17 cellular contexts compared by ENCODE assay signal in the genomic region with DNA sequence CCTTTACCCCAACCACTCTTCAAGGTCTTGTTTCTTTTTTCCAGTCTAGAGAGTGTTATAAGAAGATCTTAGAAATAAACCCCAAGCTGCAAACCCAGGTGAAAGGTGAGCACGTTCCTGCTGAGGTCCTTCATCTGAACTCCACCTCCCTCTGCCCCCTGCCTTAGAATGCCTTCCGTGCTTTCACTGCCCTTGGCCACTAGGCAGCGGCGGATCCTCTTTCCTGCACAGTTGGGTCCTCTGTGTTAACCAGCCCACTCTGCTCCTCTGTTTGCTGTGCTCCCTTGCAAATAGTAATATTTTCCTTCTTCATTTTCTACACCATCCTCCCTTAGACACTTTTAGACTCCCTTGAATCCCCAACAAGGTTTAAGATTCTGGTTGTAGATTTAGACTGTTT. TPM values are rescaled to one million over a fixed set of nuclear protein-coding genes. Genes with fewer than 3 reads are reported as not detected.
DNase-seq lines count a peak whose midpoint lies in the region; FAIRE-seq and TF ChIP-seq lines count a peak whose summit lies in the region.
"Had no signal": no experiment of that assay in that cellular context is flagged by ENCODE, and none has a peak within 500 bp of the region (broad histone marks: within the 10 kb centered on the region; RNA-seq: fewer than 3 reads in every experiment).

No MANE protein-coding gene starts in this region.

- no peak overlapping the region for H3K4me3 Mint-ChIP-seq in osteocyte (ENCODE audit: unreplicated experiment)

- H2AFZ ChIP-seq in H1 (ENCODE audit: low read length) (no peak overlapping the region), neural cell (ENCODE audit: low read depth, low read length) (no peak overlapping the region)

- H3K27me3 Mint-ChIP-seq in osteocyte (ENCODE audit: unreplicated experiment), result no peaks in the 10 kb centered on the region

- no peaks in the 10 kb centered on the region for H3K9me3 Mint-ChIP-seq in osteocyte (ENCODE audit: unreplicated experiment)

- no peak overlapping the region for H3K56ac ChIP-seq in H1 (replicated peaks; ENCODE audit: insufficient read length, low read depth, low read length)

- H4K20me1 ChIP-seq in H1 (replicated peaks in 1 of 2; ENCODE audit: control insufficient read depth in 1 of 2, insufficient read depth in 2 of 2, low read length in 2 of 2), result peaks cover 0 to 1% of the 10 kb centered on the region in 2 experiments
- H4K20me1 ChIP-seq in neural cell (ENCODE audit: insufficient read depth), result no peaks in the 10 kb centered on the region

- CTCF ChIA-PET in H1 (lab: Charles Lee; ENCODE audit: partially characterized antibody), result interaction anchor here (1.1 to 1.8 kb wide), 4 partner anchors 14 to 193 kb away, joined by 3 to 6 read pairs (median 3); no protein-coding TSS in a partner anchor

- H3K23me2 ChIP-seq in H1 (ENCODE audit: low read depth, low read length), result no peaks in the 10 kb centered on the region; the same call in 1 of the 2 replicates

- no peak overlapping the region for H2AK5ac ChIP-seq in H1 (ENCODE audit: low read depth, low read length)

- no peak overlapping the region for H3K23ac ChIP-seq in H1 (ENCODE audit: insufficient read length)

- no peak overlapping the region for H2BK5ac ChIP-seq in H1 (ENCODE audit: low read depth, low read length)

- no peak overlapping the region for H4K91ac ChIP-seq in H1 (replicated peaks; ENCODE audit: insufficient read length, low read length)

- H4K8ac ChIP-seq in H1 (ENCODE audit: extremely low read depth, insufficient read depth, low read length), result no peak overlapping the region

- no peaks in the 10 kb centered on the region for H3K9me2 ChIP-seq in neural cell (ENCODE audit: insufficient read depth, low read length)

- H2BK15ac ChIP-seq in H1 (ENCODE audit: low read length), result no peak overlapping the region

- H2BK120ac ChIP-seq in H1 (replicated peaks; ENCODE audit: low read depth, low read length), result no peak overlapping the region

- H2BK20ac ChIP-seq in H1 (ENCODE audit: low read length), result no peak overlapping the region

- H3K79me2 ChIP-seq in H1 (ENCODE audit: control insufficient read depth in 1 of 2, insufficient read depth in 2 of 2, low read length in 2 of 2), result no peaks in the 10 kb centered on the region
- H3K79me2 ChIP-seq in neural cell (replicated peaks; ENCODE audit: insufficient read depth, low read length), result no peaks in the 10 kb centered on the region

- TF ChIP-seq EP300 in H1 (IDR thresholded peaks at IDR 0.05; ENCODE audit: borderline replicate concordance in 1 of 2, low read depth in 2 of 2, low read length in 2 of 2) (no peak), neural cell (conservative IDR thresholded peaks at IDR 0.05; ENCODE audit: poor library complexity, severe bottlenecking) (no peak)

- FAIRE-seq in H1 (lab: Jason Lieb, UNC), result no peak

- H3K9ac ChIP-seq in H1 (replicated peaks in 1 of 4; ENCODE audit: extremely low read depth in 1 of 4, low read depth in 3 of 4, low read length in 3 of 4) (no peak overlapping the region), neural cell (ENCODE audit: low read length) (no peak overlapping the region)

- no peak overlapping the region for H2BK12ac ChIP-seq in H1 (ENCODE audit: low read depth, low read length)

- H4K5ac ChIP-seq in H1 (ENCODE audit: insufficient read length, low read depth, low read length), result no peak overlapping the region

- no peak overlapping the region for H3K27ac Mint-ChIP-seq in osteocyte (ENCODE audit: unreplicated experiment)

- no peak overlapping the region for H3K4ac ChIP-seq in H1 (replicated peaks; ENCODE audit: insufficient read length, low read depth, low read length)

- TF ChIP-seq RAD21 in H1 (IDR thresholded peaks at IDR 0.05 in 1 of 2, conservative IDR thresholded peaks at IDR 0.05 in 1 of 2; ENCODE audit: low read depth in 2 of 2, low read length in 2 of 2) (peak; percentile 66 to 70), neural cell (conservative IDR thresholded peaks at IDR 0.05) (peak; percentile 17)

- H3K4me1 ChIP-seq in H1 (replicated peaks in 1 of 4; ENCODE audit: control insufficient read depth in 3 of 4, insufficient read depth in 4 of 4, low read length in 3 of 4), result no peaks in the 10 kb centered on the region
- H3K4me1 ChIP-seq: HAP-1 had no signal

- H3K4me1 Mint-ChIP-seq in osteocyte (ENCODE audit: unreplicated experiment), result no peaks in the 10 kb centered on the region

- no peak overlapping the region for H3K18ac ChIP-seq in H1 (ENCODE audit: extremely low read depth, low read length)

- H3K4me2 ChIP-seq in H1 (ENCODE audit: insufficient read depth in 1 of 2, low read depth in 2 of 2, low read length in 2 of 2) (no peak overlapping the region), neural cell (ENCODE audit: low read length) (no peak overlapping the region)

- H3K79me1 ChIP-seq in H1 (ENCODE audit: low read depth, low read length), result no peaks in the 10 kb centered on the region

- no peak for TF ChIP-seq POLR2A in H1 (IDR thresholded peaks at IDR 0.05; ENCODE audit: control extremely low read depth in 1 of 2, low read depth in 2 of 2, low read length in 2 of 2)

- no peak overlapping the region for H3K27ac ChIP-seq in H1 (ENCODE audit: low read depth, low read length)
- no peak overlapping the region for H3K27ac ChIP-seq in neural cell (ENCODE audit: low read length)
- H3K27ac ChIP-seq: C4-2B had no signal

- H3K27me3 ChIP-seq in H1 (replicated peaks in 1 of 4; ENCODE audit: control insufficient read depth in 3 of 4, extremely low read depth in 1 of 4, insufficient read depth in 3 of 4, low read length in 3 of 4) (no peaks in the 10 kb centered on the region), neural cell (ENCODE audit: insufficient read depth, low read depth, low read length) (no peaks in the 10 kb centered on the region)

- TF ChIP-seq CTCF in H1 (IDR thresholded peaks at IDR 0.05; ENCODE audit: control extremely low read depth in 1 of 3, insufficient read depth in 1 of 3, low read depth in 1 of 3, low read length in 3 of 3) (peak; percentile 58 to 66 (median 61)), neural cell (IDR thresholded peaks at IDR 0.05; ENCODE audit: poor library complexity, severe bottlenecking) (no peak), osteocyte (IDR thresholded peaks at IDR 0.05) (no peak)

- POLR2A ChIA-PET in H1 (lab: Charles Lee; ENCODE audit: partially characterized antibody), result no interaction called here

- H3K36me3 ChIP-seq in H1 (ENCODE audit: control insufficient read depth in 2 of 4, insufficient read depth in 4 of 4, low read length in 3 of 4) (peaks cover 0 to 7% (median 1%) of the 10 kb centered on the region in 4 experiments; a peak in 2 of 8 replicates), neural cell (ENCODE audit: insufficient read depth, low read length) (no peaks in the 10 kb centered on the region)
- H3K36me3 ChIP-seq: HAP-1 had no signal

- WGBS in H1 (ENCODE audit: extremely low coverage in 1 of 2, insufficient coverage in 1 of 2, insufficient read length in 1 of 2, insufficient replicate concordance in 2 of 2, low coverage in 1 of 2, low lambda C conversion rate in 2 of 2, missing lambda C conversion rate in 1 of 2), 2 experiments, result 57% methylated on average over 4 of the region's 4 CpGs; no CpG with 5 or more reads in 1 of the 2 experiments

- peaks cover 36% of the 10 kb centered on the region for H3K36me3 Mint-ChIP-seq in osteocyte (ENCODE audit: unreplicated experiment)

- peak; percentile 54 for DNase-seq in NCI-H82 (lab: John Stamatoyannopoulos, UW)
- no peak for DNase-seq in NCI-H82 treated with DMSO at 0.1 percent for 48 hours (lab: John Stamatoyannopoulos, UW; ENCODE audit: unreplicated experiment)
- peak; percentile 52 for DNase-seq in NCI-H69 (lab: John Stamatoyannopoulos, UW)
- DNase-seq in H1 (ENCODE audit: low read depth in 1 of 2, low spot score in 2 of 2), result no peak
- DNase-seq in osteocyte (ENCODE audit: extremely low spot score, unreplicated experiment), result no peak
- no peak for DNase-seq in NCI-H524 treated with DMSO at 0.1 percent for 48 hours (lab: John Stamatoyannopoulos, UW)
- no peak for DNase-seq in retina
- DNase-seq: MV-4-11, NCI-H1436, NCI-H2081, NCI-H345, NCI-H748 treated with DMSO at 0.1 percent for 48 hours had no signal

- H3F3A ChIP-seq in neural cell (ENCODE audit: insufficient read depth, low read length, poor library complexity, severe bottlenecking), result no peaks in the 10 kb centered on the region

- H3K9me3 ChIP-seq in H1 (ENCODE audit: insufficient read depth in 2 of 2, low read depth in 1 of 2, low read length in 1 of 2) (no peaks in the 10 kb centered on the region), neural cell (ENCODE audit: low read length) (no peaks in the 10 kb centered on the region)
- H3K9me3 ChIP-seq: HAP-1 had no signal

- H3K14ac ChIP-seq in H1 (ENCODE audit: insufficient read length), result no peak overlapping the region

- H3K4me3 ChIP-seq in H1 (ENCODE audit: extremely low read depth in 1 of 4, insufficient read depth in 2 of 4, low read depth in 3 of 4, low read length in 4 of 4) (no peak overlapping the region), neural cell (ENCODE audit: low read length) (no peak overlapping the region)
- H3K4me3 ChIP-seq: HAP-1 had no signal

TF ChIP-seq in H1, 55 proteins besides CTCF, POLR2A, EP300 and RAD21 (continues in another document):
- TF ChIP-seq SP1 (IDR thresholded peaks at IDR 0.05; ENCODE audit: low read depth, low read length), result no peak

RNA-seq across cellular contexts. Expression of a gene that starts 24.3 kb away (rescaled TPM):
- total RNA-seq in H1 (2021; fragmentation: NEBNext Ultra II Directional; extraction: Animal tissue kit (Norgen Biotek cat#: 25700)), result 7.4 and 9.0 TPM in 2 replicates
- 4.7 and 5.1 TPM in 2 replicates for polyA plus RNA-seq in H1 (2011; rRNA removed)
- polyA plus RNA-seq in H1 (2011; cell fraction: cytosol; rRNA removed), result 8.0 TPM
- 26.4 TPM for polyA plus RNA-seq in H1 (2011; cell fraction: nucleus; rRNA removed)
- polyA plus RNA-seq in H1 (2012, experiment 1 of 2), result 6.2 to 11.4 TPM (median 7.5 TPM) in 4 replicates
- polyA plus RNA-seq in H1 (2012, experiment 2 of 2), result 1.1 TPM
- 6.7 TPM for polyA plus RNA-seq in H1 (2013, experiment 1 of 2)
- polyA plus RNA-seq in H1 (2013, experiment 2 of 2), result 6.8 TPM
- polyA minus RNA-seq in H1 (2011; rRNA and poly(A)+ RNA removed), result 9.6 and 14.1 TPM in 2 replicates
- 10.9 TPM for polyA minus RNA-seq in H1 (2011; cell fraction: cytosol; rRNA and poly(A)+ RNA removed)
- polyA minus RNA-seq in H1 (2011; cell fraction: nucleus; rRNA and poly(A)+ RNA removed), result 33.3 TPM
- polyA plus RNA-seq in neural cell, result 3.1 and 4.2 TPM in 2 replicates
- 4.9 and 6.3 TPM in 2 replicates for polyA minus RNA-seq in neural cell
- total RNA-seq in osteocyte, result 12.6 and 13.2 TPM in 2 replicates
- total RNA-seq: A673 had no signal

RNA-seq across cellular contexts. Expression of a gene that starts 48.8 kb away (rescaled TPM):
- total RNA-seq in H1 (2021; fragmentation: NEBNext Ultra II Directional; extraction: Animal tissue kit (Norgen Biotek cat#: 25700)), result not detected in 2 replicates
- polyA plus RNA-seq in H1 (2011; rRNA removed) (0.11 and 0.38 TPM in 2 replicates), neural cell (not detected in 2 replicates)
- polyA plus RNA-seq in H1 (2011; cell fraction: cytosol; rRNA removed), result 0.31 TPM
- polyA plus RNA-seq in H1 (2011; cell fraction: nucleus; rRNA removed), result 0.60 TPM
- 0.07 to 0.22 TPM in 2 of 4 replicates, not detected in the others for polyA plus RNA-seq in H1 (2012, experiment 1 of 2)
- polyA plus RNA-seq in H1 (2012, experiment 2 of 2), result 0.05 TPM
- polyA plus RNA-seq in H1 (2013, experiment 1 of 2), result 0.02 TPM
- polyA plus RNA-seq in H1 (2013, experiment 2 of 2), result 0.02 TPM
- 0.07 and 0.32 TPM in 2 replicates for polyA minus RNA-seq in H1 (2011; rRNA and poly(A)+ RNA removed)
- not detected for polyA minus RNA-seq in H1 (2011; cell fraction: cytosol; rRNA and poly(A)+ RNA removed)
- polyA minus RNA-seq in H1 (2011; cell fraction: nucleus; rRNA and poly(A)+ RNA removed), result 0.20 TPM
- not detected in 2 replicates for polyA minus RNA-seq in neural cell
- total RNA-seq in osteocyte, result not detected in 2 replicates
- total RNA-seq: SK-MEL-5 had no signal

Comparison
In these comparisons a context has a peak if more than half of its experiments do, and no peak if none do; other contexts are left out.
1. DNase-seq: peak in NCI-H82 (single experiment) and NCI-H69 (single experiment); none in NCI-H82 treated with DMSO at 0.1 percent for 48 hours (single experiment), H1 (0 of 2), osteocyte (single experiment), NCI-H524 treated with DMSO at 0.1 percent for 48 hours (single experiment) and retina (single experiment).
2. CTCF ChIP-seq: peak in H1 (3 of 3); none in neural cell (single experiment) and osteocyte (single experiment).